In the genomic region with DNA sequence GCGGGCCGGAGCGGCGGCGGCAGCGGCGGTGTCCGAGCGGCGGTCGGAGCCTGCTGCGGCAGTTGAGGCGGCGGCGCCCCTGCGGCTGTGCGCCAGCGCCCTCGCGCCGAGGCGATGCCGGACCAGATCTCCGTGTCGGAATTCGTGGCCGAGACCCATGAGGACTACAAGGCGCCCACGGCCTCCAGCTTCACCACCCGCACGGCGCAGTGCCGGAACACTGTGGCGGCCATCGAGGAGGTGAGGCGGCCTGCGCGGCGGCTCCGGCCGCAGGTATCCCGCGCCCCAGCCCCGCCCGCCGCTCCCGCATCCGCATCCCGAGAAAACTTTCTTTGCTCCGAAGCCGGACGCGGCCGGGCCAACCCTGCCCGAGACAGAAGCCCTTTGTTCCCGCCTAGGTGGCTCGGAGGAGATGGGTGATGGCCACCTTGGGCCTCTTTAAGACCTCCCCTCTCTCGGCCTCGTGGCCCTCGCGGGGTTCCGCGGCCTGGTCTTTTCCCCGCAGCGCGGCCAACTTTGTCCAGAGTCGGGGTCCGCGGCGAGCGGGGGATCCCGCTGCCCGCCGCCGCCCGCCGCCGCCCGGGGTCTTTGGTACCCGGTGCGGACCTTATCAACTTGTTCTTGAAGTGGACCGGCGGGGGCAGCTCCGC, we compare ENCODE assay signal across 1 cellular context.
TF ChIP-seq lines count a peak whose summit lies in the region.

No MANE protein-coding gene starts in this region.

TF ChIP-seq in GM12878, 131 proteins besides CTCF, POLR2A, EP300 and RAD21 (continued from another document):
- TF ChIP-seq, protein P1, sequence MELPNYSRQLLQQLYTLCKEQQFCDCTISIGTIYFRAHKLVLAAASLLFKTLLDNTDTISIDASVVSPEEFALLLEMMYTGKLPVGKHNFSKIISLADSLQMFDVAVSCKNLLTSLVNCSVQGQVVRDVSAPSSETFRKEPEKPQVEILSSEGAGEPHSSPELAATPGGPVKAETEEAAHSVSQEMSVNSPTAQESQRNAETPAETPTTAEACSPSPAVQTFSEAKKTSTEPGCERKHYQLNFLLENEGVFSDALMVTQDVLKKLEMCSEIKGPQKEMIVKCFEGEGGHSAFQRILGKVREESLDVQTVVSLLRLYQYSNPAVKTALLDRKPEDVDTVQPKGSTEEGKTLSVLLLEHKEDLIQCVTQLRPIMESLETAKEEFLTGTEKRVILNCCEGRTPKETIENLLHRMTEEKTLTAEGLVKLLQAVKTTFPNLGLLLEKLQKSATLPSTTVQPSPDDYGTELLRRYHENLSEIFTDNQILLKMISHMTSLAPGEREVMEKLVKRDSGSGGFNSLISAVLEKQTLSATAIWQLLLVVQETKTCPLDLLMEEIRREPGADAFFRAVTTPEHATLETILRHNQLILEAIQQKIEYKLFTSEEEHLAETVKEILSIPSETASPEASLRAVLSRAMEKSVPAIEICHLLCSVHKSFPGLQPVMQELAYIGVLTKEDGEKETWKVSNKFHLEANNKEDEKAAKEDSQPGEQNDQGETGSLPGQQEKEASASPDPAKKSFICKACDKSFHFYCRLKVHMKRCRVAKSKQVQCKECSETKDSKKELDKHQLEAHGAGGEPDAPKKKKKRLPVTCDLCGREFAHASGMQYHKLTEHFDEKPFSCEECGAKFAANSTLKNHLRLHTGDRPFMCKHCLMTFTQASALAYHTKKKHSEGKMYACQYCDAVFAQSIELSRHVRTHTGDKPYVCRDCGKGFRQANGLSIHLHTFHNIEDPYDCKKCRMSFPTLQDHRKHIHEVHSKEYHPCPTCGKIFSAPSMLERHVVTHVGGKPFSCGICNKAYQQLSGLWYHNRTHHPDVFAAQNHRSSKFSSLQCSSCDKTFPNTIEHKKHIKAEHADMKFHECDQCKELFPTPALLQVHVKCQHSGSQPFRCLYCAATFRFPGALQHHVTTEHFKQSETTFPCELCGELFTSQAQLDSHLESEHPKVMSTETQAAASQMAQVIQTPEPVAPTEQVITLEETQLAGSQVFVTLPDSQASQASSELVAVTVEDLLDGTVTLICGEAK (IDR thresholded peaks at IDR 0.05; ENCODE audit: borderline replicate concordance): no peak
- no peak for TF ChIP-seq HDAC6 (IDR thresholded peaks at IDR 0.05; ENCODE audit: unreplicated experiment)
- TF ChIP-seq FOXK2 (IDR thresholded peaks at IDR 0.05): no peak
- TF ChIP-seq CHD2 (IDR thresholded peaks at IDR 0.05; ENCODE audit: borderline replicate concordance, low read depth, low read length): no peak
- TF ChIP-seq, protein P2, sequence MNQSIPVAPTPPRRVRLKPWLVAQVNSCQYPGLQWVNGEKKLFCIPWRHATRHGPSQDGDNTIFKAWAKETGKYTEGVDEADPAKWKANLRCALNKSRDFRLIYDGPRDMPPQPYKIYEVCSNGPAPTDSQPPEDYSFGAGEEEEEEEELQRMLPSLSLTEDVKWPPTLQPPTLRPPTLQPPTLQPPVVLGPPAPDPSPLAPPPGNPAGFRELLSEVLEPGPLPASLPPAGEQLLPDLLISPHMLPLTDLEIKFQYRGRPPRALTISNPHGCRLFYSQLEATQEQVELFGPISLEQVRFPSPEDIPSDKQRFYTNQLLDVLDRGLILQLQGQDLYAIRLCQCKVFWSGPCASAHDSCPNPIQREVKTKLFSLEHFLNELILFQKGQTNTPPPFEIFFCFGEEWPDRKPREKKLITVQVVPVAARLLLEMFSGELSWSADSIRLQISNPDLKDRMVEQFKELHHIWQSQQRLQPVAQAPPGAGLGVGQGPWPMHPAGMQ (IDR thresholded peaks at IDR 0.05; ENCODE audit: borderline replicate concordance): no peak
- TF ChIP-seq, protein P3, sequence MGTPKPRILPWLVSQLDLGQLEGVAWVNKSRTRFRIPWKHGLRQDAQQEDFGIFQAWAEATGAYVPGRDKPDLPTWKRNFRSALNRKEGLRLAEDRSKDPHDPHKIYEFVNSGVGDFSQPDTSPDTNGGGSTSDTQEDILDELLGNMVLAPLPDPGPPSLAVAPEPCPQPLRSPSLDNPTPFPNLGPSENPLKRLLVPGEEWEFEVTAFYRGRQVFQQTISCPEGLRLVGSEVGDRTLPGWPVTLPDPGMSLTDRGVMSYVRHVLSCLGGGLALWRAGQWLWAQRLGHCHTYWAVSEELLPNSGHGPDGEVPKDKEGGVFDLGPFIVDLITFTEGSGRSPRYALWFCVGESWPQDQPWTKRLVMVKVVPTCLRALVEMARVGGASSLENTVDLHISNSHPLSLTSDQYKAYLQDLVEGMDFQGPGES (IDR thresholded peaks at IDR 0.05): no peak
TF ChIP-seq in GM12878: peak in this region for 0.
